In the genomic region with DNA sequence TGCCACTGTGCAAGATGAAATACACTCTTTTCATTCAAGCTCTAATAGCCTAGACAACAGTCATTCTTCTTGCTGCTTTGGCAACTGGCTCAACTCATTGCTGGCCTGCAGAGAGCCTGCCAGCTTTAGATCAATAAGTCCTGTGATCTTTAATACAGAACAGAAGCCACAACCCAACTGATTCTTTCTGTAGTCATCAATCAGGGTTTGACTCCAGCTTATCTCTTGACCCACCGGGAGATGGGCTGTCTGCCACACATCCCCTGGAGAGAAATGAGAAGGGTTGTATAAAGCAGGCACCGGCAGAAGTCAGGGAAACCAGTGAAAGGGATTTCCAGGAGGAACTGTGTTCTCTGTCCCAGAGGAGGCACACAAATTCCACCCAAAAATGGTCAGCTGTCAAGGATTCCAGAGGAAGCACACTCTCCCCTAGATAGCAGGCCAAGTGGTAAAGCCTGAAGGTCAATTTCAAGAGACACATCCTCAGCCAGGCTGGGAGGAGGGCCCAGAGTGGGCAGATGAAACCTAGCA, we compare ENCODE assay signal across 18 cellular contexts. TPM values are rescaled to one million over a fixed set of nuclear protein-coding genes. Genes with fewer than 3 reads are reported as not detected.
DNase-seq lines count a peak whose midpoint lies in the region; ATAC-seq and TF ChIP-seq lines count a peak whose summit lies in the region.
"Had no signal": no experiment of that assay in that cellular context is flagged by ENCODE, and none has a peak within 500 bp of the region (broad histone marks: within the 10 kb centered on the region; RNA-seq: fewer than 3 reads in every experiment).

No MANE protein-coding gene starts in this region.

- H3K27ac ChIP-seq in adrenal gland (peak overlapping the region in 4 of 5 donors; percentile 6 to 64 (median 44)), rectal smooth muscle tissue (ENCODE audit: low read depth, low read length) (peak overlapping the region; percentile 17)
- H3K27ac ChIP-seq: epithelial cell of prostate, PC-9, SK-N-MC had no signal

- DNase-seq in ELF-1 (ENCODE audit: low read depth, low spot score): peak; percentile 70
- DNase-seq in adrenal gland: peak in 6 of 7 donors; percentile 34 to 65 (median 52)
- DNase-seq in left lobe of liver (ENCODE audit: low spot score): no peak
- DNase-seq in activated T-helper 1 cell treated with anti-CD3 and anti-CD28 coated beads, Interleukin-12 subunit alpha, Interleukin-12 subunit beta, Interleukin-2, Interleukin-4 antibody, amounts not matched to agents 30 ng/mL and 10 ng/mL and 1 ng/mL, durations not matched to agents 14 hours and 24 hours and 36 hours (ENCODE audit: low spot score): no peak
- no peak for DNase-seq in erythroblast (lab: John Stamatoyannopoulos, UW)
- no peak for DNase-seq in CD14-positive monocyte (ENCODE audit: low spot score)
- DNase-seq: activated CD4-positive, alpha-beta T cell treated with anti-CD3 and anti-CD28 coated beads for 48 hours; activated CD8-positive, alpha-beta memory T cell treated with anti-CD3 and anti-CD28 coated beads, Interleukin-2, amount 50 U/mL, for 4 hours; activated gamma-delta T cell treated with Interleukin-2 at 50 U/mL for 16 hours; Caco-2; cortex of kidney; NCI-H2029 treated with DMSO at 0.1 percent for 48 hours; NCI-H526; PC-9 had no signal

- TF ChIP-seq POLR2A in adrenal gland (IDR thresholded peaks at IDR 0.05) (no peak), erythroblast (IDR thresholded peaks at IDR 0.05; ENCODE audit: low read length) (no peak)

- peak; percentile 93 for ATAC-seq in left lobe of liver
- ATAC-seq in GM21367 (IDR thresholded peaks at IDR 0.05; ENCODE audit: unreplicated experiment): no peak

- H3K27ac Mint-ChIP-seq in activated T-helper 1 cell treated with anti-CD3 and anti-CD28 coated beads, Interleukin-12 subunit alpha, Interleukin-12 subunit beta, Interleukin-2, Interleukin-4 antibody, amounts not matched to agents 30 ng/mL and 10 ng/mL and 1 ng/mL, durations not matched to agents 14 hours and 24 hours and 36 hours: no peak overlapping the region
- no peak overlapping the region for H3K27ac Mint-ChIP-seq in CD14-positive monocyte

- intact Hi-C loops in adrenal gland (cut with DNase I) (no loop called here), CD14-positive monocyte (cut with micrococcal nuclease) (no loop called here)
- intact Hi-C loops in activated T-helper 1 cell treated with anti-CD3 and anti-CD28 coated beads, Interleukin-12 subunit alpha, Interleukin-12 subunit beta, Interleukin-2, Interleukin-4 antibody, amounts not matched to agents 30 ng/mL and 10 ng/mL and 1 ng/mL, durations not matched to agents 14 hours and 24 hours and 36 hours (cut with micrococcal nuclease): no loop called here

- no peak for TF ChIP-seq CTCF in adrenal gland (IDR thresholded peaks at IDR 0.05)
- TF ChIP-seq CTCF in CD14-positive monocyte (IDR thresholded peaks at IDR 0.05): no peak

- H3K27me3 ChIP-seq in adrenal gland (no peaks in the 10 kb centered on the region), rectal smooth muscle tissue (ENCODE audit: control insufficient read depth, insufficient read depth, low read length) (no peaks in the 10 kb centered on the region)

- no peaks in the 10 kb centered on the region for H3K9me3 ChIP-seq in adrenal gland (replicated peaks in 1 of 3)
- H3K9me3 ChIP-seq: Caco-2 had no signal

- H3K27me3 Mint-ChIP-seq in activated T-helper 1 cell treated with anti-CD3 and anti-CD28 coated beads, Interleukin-12 subunit alpha, Interleukin-12 subunit beta, Interleukin-2, Interleukin-4 antibody, amounts not matched to agents 30 ng/mL and 10 ng/mL and 1 ng/mL, durations not matched to agents 14 hours and 24 hours and 36 hours (ENCODE audit: insufficient read depth): peaks cover 11% of the 10 kb centered on the region
- H3K27me3 Mint-ChIP-seq in CD14-positive monocyte (ENCODE audit: low read depth in 3 of 3): peaks cover 2 to 9% (median 3%) of the 10 kb centered on the region in 3 donors

- no peaks in the 10 kb centered on the region for H3K36me3 Mint-ChIP-seq in activated T-helper 1 cell treated with anti-CD3 and anti-CD28 coated beads, Interleukin-12 subunit alpha, Interleukin-12 subunit beta, Interleukin-2, Interleukin-4 antibody, amounts not matched to agents 30 ng/mL and 10 ng/mL and 1 ng/mL, durations not matched to agents 14 hours and 24 hours and 36 hours (ENCODE audit: low read depth)
- H3K36me3 Mint-ChIP-seq in CD14-positive monocyte: no peaks in the 10 kb centered on the region

- 8 to 17% (median 12%) methylated on average over 2 of the region's 2 CpGs for WGBS in adrenal gland, 4 donors

- no peaks in the 10 kb centered on the region for H3K4me1 Mint-ChIP-seq in activated T-helper 1 cell treated with anti-CD3 and anti-CD28 coated beads, Interleukin-12 subunit alpha, Interleukin-12 subunit beta, Interleukin-2, Interleukin-4 antibody, amounts not matched to agents 30 ng/mL and 10 ng/mL and 1 ng/mL, durations not matched to agents 14 hours and 24 hours and 36 hours (ENCODE audit: low read depth)
- peaks cover 10% of the 10 kb centered on the region for H3K4me1 Mint-ChIP-seq in CD14-positive monocyte

- no peak overlapping the region for H3K4me3 ChIP-seq in adrenal gland
- H3K4me3 ChIP-seq in rectal smooth muscle tissue (ENCODE audit: low read length): no peak overlapping the region
- H3K4me3 ChIP-seq: PC-9, SK-N-MC had no signal

- no peak overlapping the region for H3K9ac ChIP-seq in rectal smooth muscle tissue (ENCODE audit: low read length)

- H3K36me3 ChIP-seq in adrenal gland (replicated peaks in 1 of 2): no peaks in the 10 kb centered on the region
- H3K36me3 ChIP-seq in rectal smooth muscle tissue (ENCODE audit: control insufficient read depth, insufficient read depth, low read length): peaks cover 4% of the 10 kb centered on the region

- H3K9me3 Mint-ChIP-seq in activated T-helper 1 cell treated with anti-CD3 and anti-CD28 coated beads, Interleukin-12 subunit alpha, Interleukin-12 subunit beta, Interleukin-2, Interleukin-4 antibody, amounts not matched to agents 30 ng/mL and 10 ng/mL and 1 ng/mL, durations not matched to agents 14 hours and 24 hours and 36 hours: no peaks in the 10 kb centered on the region
- peaks cover 2 to 8% (median 6%) of the 10 kb centered on the region in 7 donors for H3K9me3 Mint-ChIP-seq in CD14-positive monocyte

- H3K4me3 Mint-ChIP-seq in activated T-helper 1 cell treated with anti-CD3 and anti-CD28 coated beads, Interleukin-12 subunit alpha, Interleukin-12 subunit beta, Interleukin-2, Interleukin-4 antibody, amounts not matched to agents 30 ng/mL and 10 ng/mL and 1 ng/mL, durations not matched to agents 14 hours and 24 hours and 36 hours: no peak overlapping the region
- no peak overlapping the region for H3K4me3 Mint-ChIP-seq in CD14-positive monocyte

- H3K4me1 ChIP-seq in adrenal gland (replicated peaks in 1 of 2) (peaks cover 13 to 25% of the 10 kb centered on the region in 2 donors), rectal smooth muscle tissue (ENCODE audit: control insufficient read depth, insufficient read depth, low read length) (peaks cover 42% of the 10 kb centered on the region)

RNA-seq across cellular contexts. Expression of gene LHFPL2, which starts 24.5 kb away (rescaled TPM):
- total RNA-seq in adrenal gland (10 to 100 TPM; 34.0 to 68.4 (median 56.9) TPM), left lobe of liver (2.4 TPM)
- polyA plus RNA-seq in adrenal gland (10 to 100 TPM in 1 of 3 donors, 1 to 10 TPM in 2; 8.0 to 27.3 (median 8.7) TPM), CD14-positive monocyte (10 to 100 TPM in 1 of 2 donors, 1 to 10 TPM in 1; 7.3 to 11.6 TPM)
- 0.08 and 0.47 TPM in 2 replicates for total RNA-seq in activated T-helper 1 cell treated with anti-CD3 and anti-CD28 coated beads, Interleukin-12 subunit alpha, Interleukin-12 subunit beta, Interleukin-2, Interleukin-4 antibody, amounts not matched to agents 30 ng/mL and 10 ng/mL and 1 ng/mL, durations not matched to agents 14 hours and 24 hours and 36 hours

Comparison
In these comparisons a context has a peak if more than half of its experiments do, and no peak if none do; other contexts are left out.
1. DNase-seq: peak in ELF-1 (single experiment) and adrenal gland (6 of 7); none in left lobe of liver (single experiment), activated T-helper 1 cell treated with anti-CD3 and anti-CD28 coated beads, Interleukin-12 subunit alpha, Interleukin-12 subunit beta, Interleukin-2, Interleukin-4 antibody, amounts not matched to agents 30 ng/mL and 10 ng/mL and 1 ng/mL, durations not matched to agents 14 hours and 24 hours and 36 hours (single experiment), erythroblast (0 of 2) and CD14-positive monocyte (single experiment).
2. RNA of gene LHFPL2, which starts 24.5 kb away (total RNA-seq): 34.0 to 68.4 TPM in adrenal gland; 2.4 TPM in left lobe of liver (single experiment) and 0.08 to 0.47 TPM in activated T-helper 1 cell treated with anti-CD3 and anti-CD28 coated beads, Interleukin-12 subunit alpha, Interleukin-12 subunit beta, Interleukin-2, Interleukin-4 antibody, amounts not matched to agents 30 ng/mL and 10 ng/mL and 1 ng/mL, durations not matched to agents 14 hours and 24 hours and 36 hours; every median in the first group is over 10 times any median in the second.